ENCODE assay signal across 7 cellular contexts in genomic region chr22:47170511-47171440, GRCh38.
DNase-seq lines count a peak whose midpoint lies in the region; ATAC-seq, FAIRE-seq and TF ChIP-seq lines count a peak whose summit lies in the region.
"Not testable (repeated sequence)": the region's sequence is repeated elsewhere in the genome, so short reads cannot be mapped to it uniquely, and the experiment has no call there.

No MANE protein-coding gene starts in this region.

- not testable (repeated sequence) for TF ChIP-seq EP300 in K562 (IDR thresholded peaks at IDR 0.05; ENCODE audit: low read length); suprapubic skin (IDR thresholded peaks at IDR 0.05)

- TF ChIP-seq RAD21 in K562 (CRISPR knock-in tag; conservative IDR thresholded peaks at IDR 0.05 in 1 of 2, IDR thresholded peaks at IDR 0.05 in 1 of 2), result not testable (repeated sequence)

- H2BK15ac ChIP-seq in H9 (ENCODE audit: low read depth, low read length), result not testable (repeated sequence)

- H3K4me1 Mint-ChIP-seq in H9, result not testable (repeated sequence)

- not testable (repeated sequence) for H3K4ac ChIP-seq in H9 (ENCODE audit: low read depth, low read length)

- H3K27ac Mint-ChIP-seq in H9, result not testable (repeated sequence)

- not testable (repeated sequence) for H4K20me1 ChIP-seq in H9 (ENCODE audit: control insufficient read depth, insufficient read depth, insufficient read length); K562 (replicated peaks; ENCODE audit: control insufficient read depth, insufficient read depth, low read length)

- H3K4me1 ChIP-seq in H9 (ENCODE audit: insufficient read depth, low read length); K562 (replicated peaks in 1 of 2; ENCODE audit: control insufficient read depth in 2 of 2, insufficient read depth in 2 of 2, low read length in 2 of 2); suprapubic skin: not testable (repeated sequence)
- H3K4me1 ChIP-seq in heart left ventricle (peaks cover 0 to 12% (median under 1%) of the 10 kb centered on the region in 12 donors), lower lobe of right lung (peaks cover 12% of the 10 kb centered on the region)

- not testable (repeated sequence) for ATAC-seq in K562; heart left ventricle; lower lobe of right lung; omental fat pad (ENCODE audit: low FRiP score)

- H2BK20ac ChIP-seq in H9 (ENCODE audit: low read depth, low read length, poor library complexity, severe bottlenecking), result not testable (repeated sequence)

- not testable (repeated sequence) for H2BK5ac ChIP-seq in H9 (ENCODE audit: insufficient read length, low read length)

- H3K9me1 ChIP-seq in K562 (ENCODE audit: control insufficient read depth, insufficient read depth, low read length), result not testable (repeated sequence)

- H4K8ac ChIP-seq in H9 (replicated peaks; ENCODE audit: insufficient read length, low read depth, low read length), result not testable (repeated sequence)

- not testable (repeated sequence) for H3K56ac ChIP-seq in H9 (ENCODE audit: insufficient read length, low read depth, low read length)

- H3K79me2 ChIP-seq in H9 (ENCODE audit: insufficient read depth, low read length); K562 (ENCODE audit: control insufficient read depth, insufficient read depth, low read length): not testable (repeated sequence)

- not testable (repeated sequence) for H3K9me3 Mint-ChIP-seq in H9

- intact Hi-C loops in K562 (cut with micrococcal nuclease); heart left ventricle (cut with DNase I); lower lobe of right lung (cut with DNase I): not testable (repeated sequence)

- H3K79me1 ChIP-seq in H9 (ENCODE audit: insufficient read depth, low read depth, low read length, poor library complexity, severe bottlenecking), result not testable (repeated sequence)

- not testable (repeated sequence) for H3K27ac ChIP-seq in H9 (ENCODE audit: insufficient read length, low read depth, low read length); K562 (ENCODE audit: extremely low read depth, low read depth, low read length); heart left ventricle; lower lobe of right lung; suprapubic skin

- DNase-seq in H9 (peak; percentile 17), heart left ventricle (peak; percentile 3 to 38 (median 16)), lower lobe of right lung (peak; percentile 24), omental fat pad (ENCODE audit: low spot score) (peak; percentile 5), suprapubic skin (ENCODE audit: low spot score in 2 of 2) (peak; percentile 46 to 78)
- DNase-seq in activated T-cell treated with anti-CD3 and anti-CD28 coated beads, Interleukin-2, amount 50 U/mL, for 1 hour, result peak; percentile 7
- not testable (repeated sequence) for DNase-seq in K562 (ENCODE audit: extremely low read depth in 1 of 4, low spot score in 3 of 4)

- H2AK5ac ChIP-seq in H9 (ENCODE audit: insufficient read length, low read length), result not testable (repeated sequence)

- not testable (repeated sequence) for H3K18ac ChIP-seq in H9 (ENCODE audit: insufficient read length, low read depth, low read length)

- H3K14ac ChIP-seq in H9 (ENCODE audit: insufficient read depth, low read length), result not testable (repeated sequence)

- not testable (repeated sequence) for BruUV-seq in K562 (replicated peaks; lab: Mats Ljungman, UMichigan)

- H3K36me3 ChIP-seq in K562 (ENCODE audit: control insufficient read depth, insufficient read depth, low read length); heart left ventricle: not testable (repeated sequence)
- H3K36me3 ChIP-seq in lower lobe of right lung (peaks cover 10% of the 10 kb centered on the region), suprapubic skin (peaks cover 37% of the 10 kb centered on the region)

- POLR2A ChIA-PET in K562 (lab: Yijun Ruan, JAX), result not testable (repeated sequence)

- H3K23ac ChIP-seq in H9 (ENCODE audit: insufficient read length, low read depth, low read length), result not testable (repeated sequence)

- TF ChIP-seq CTCF in H9 (conservative IDR thresholded peaks at IDR 0.05); K562 (IDR thresholded peaks at IDR 0.05 in 2 of 3, conservative IDR thresholded peaks at IDR 0.05 in 1 of 3; ENCODE audit: insufficient read depth in 2 of 3, low read depth in 1 of 3, low read length in 3 of 3); heart left ventricle (IDR thresholded peaks at IDR 0.05); lower lobe of right lung (IDR thresholded peaks at IDR 0.05); omental fat pad (IDR thresholded peaks at IDR 0.05); suprapubic skin (IDR thresholded peaks at IDR 0.05): not testable (repeated sequence)

- not testable (repeated sequence) for H3T11ph ChIP-seq in H9 (ENCODE audit: low read length)

- H4K91ac ChIP-seq in H9 (ENCODE audit: insufficient read length, low read depth, low read length), result not testable (repeated sequence)

- not testable (repeated sequence) for H3K27me3 Mint-ChIP-seq in H9 (ENCODE audit: low read depth)

- CTCF ChIA-PET in K562 (lab: Yijun Ruan, JAX; ENCODE audit: low intra/inter-chr PET ratio), result not testable (repeated sequence)

- in situ Hi-C loops in K562 (cut with MboI), result not testable (repeated sequence)

- not testable (repeated sequence) for TF ChIP-seq POLR2A in K562 (conservative IDR thresholded peaks at IDR 0.05); heart left ventricle (IDR thresholded peaks at IDR 0.05); suprapubic skin (IDR thresholded peaks at IDR 0.05)

- not testable (repeated sequence) for H3K9ac ChIP-seq in H9 (ENCODE audit: extremely low read depth, insufficient read length, low read length); K562 (ENCODE audit: insufficient read depth in 1 of 2, low read depth in 2 of 2, low read length in 2 of 2)

- H2BK120ac ChIP-seq in H9 (ENCODE audit: low read depth, low read length, poor library complexity, severe bottlenecking), result not testable (repeated sequence)

- H2BK12ac ChIP-seq in H9 (ENCODE audit: insufficient read length, low read depth, low read length), result not testable (repeated sequence)

- WGBS in H9 (ENCODE audit: extremely low coverage, insufficient read length, low lambda C conversion rate), result no CpG with 5 or more reads among the region's 21 CpGs
- 62% methylated on average over 9 of the region's 21 CpGs for WGBS in K562 (ENCODE audit: insufficient coverage, low coverage, missing lambda C conversion rate)
- WGBS in heart left ventricle, 4 donors, result 79 to 87% (median 84%) methylated on average over 16 to 21 of the region's 21 CpGs
- 85% methylated on average over 11 of the region's 21 CpGs for WGBS in suprapubic skin

- H3K9me3 ChIP-seq in H9 (ENCODE audit: control insufficient read depth, low read depth, low read length); K562 (replicated peaks; ENCODE audit: control insufficient read depth, insufficient read depth, low read depth, low read length); heart left ventricle; lower lobe of right lung; suprapubic skin: not testable (repeated sequence)

- H3K23me2 ChIP-seq in H9 (ENCODE audit: insufficient read length, low read depth, low read length, poor library complexity, severe bottlenecking), result not testable (repeated sequence)

- H2AFZ ChIP-seq in H9 (ENCODE audit: low read length); K562 (ENCODE audit: low read depth, low read length): not testable (repeated sequence)

- not testable (repeated sequence) for H3K27me3 ChIP-seq in H9 (ENCODE audit: insufficient read depth, low read length); K562 (ENCODE audit: control insufficient read depth in 2 of 2, insufficient read depth in 2 of 2, low read length in 2 of 2); heart left ventricle; lower lobe of right lung (ENCODE audit: low read depth); suprapubic skin

- H3K4me3 ChIP-seq in K562, heart left ventricle, lower lobe of right lung, suprapubic skin: not testable (repeated sequence)

- H3K4me2 ChIP-seq in H9 (ENCODE audit: insufficient read depth, insufficient read length, low read length); K562 (ENCODE audit: insufficient read depth, low read length): not testable (repeated sequence)

- H3K4me3 Mint-ChIP-seq in H9, result not testable (repeated sequence)

- H4K5ac ChIP-seq in H9 (ENCODE audit: insufficient read length, low read depth, low read length), result not testable (repeated sequence)

- FAIRE-seq in K562 (lab: Jason Lieb, UNC), result not testable (repeated sequence)

- peaks cover 12 to 17% (median 16%) of the 10 kb centered on the region in 3 experiments; a peak in 6 of 7 replicates for H3K36me3 Mint-ChIP-seq in H9 (ENCODE audit: insufficient read depth in 1 of 3, low read depth in 3 of 3)

TF ChIP-seq in K562, 482 proteins besides CTCF, POLR2A, EP300 and RAD21:
- peak; percentile 14; the same call in 1 of the 2 replicates for TF ChIP-seq SPI1 (IDR thresholded peaks at IDR 0.05; ENCODE audit: borderline replicate concordance, low read depth, low read length)
TF ChIP-seq in K562: peak in this region for 1; not testable (repeated sequence) for 481.
